Comparison of ENCODE assay signal across 1 cellular context in the genomic region with DNA sequence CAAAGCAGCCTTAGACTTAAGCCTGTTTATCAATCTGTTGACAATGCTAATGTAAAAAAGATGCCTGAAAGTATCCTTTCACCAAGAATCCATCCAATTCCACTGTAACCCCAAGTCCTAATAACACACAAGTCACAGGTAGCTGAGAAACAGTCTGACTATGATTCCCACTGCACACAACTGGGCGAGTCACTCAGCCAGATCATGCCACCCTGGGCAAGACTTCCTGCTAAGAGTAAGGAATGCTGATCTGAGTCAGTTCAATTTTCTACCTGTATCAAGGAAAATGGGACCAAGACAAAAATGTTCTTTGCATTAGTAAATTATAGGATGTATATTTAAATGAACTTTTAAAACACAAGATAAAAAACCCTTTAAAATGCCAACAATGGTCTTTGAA.
TF ChIP-seq lines count a peak whose summit lies in the region.

No MANE protein-coding gene starts in this region.

TF ChIP-seq in SK-N-SH treated with all-trans-retinoic acid at 6 μM for 48 hours, 23 proteins besides CTCF, POLR2A, EP300 and RAD21 (continued from another document):
- TF ChIP-seq ZNF565 (CRISPR knock-in tag; conservative IDR thresholded peaks at IDR 0.05; ENCODE audit: low read depth) (no peak), OSR1 (CRISPR knock-in tag; IDR thresholded peaks at IDR 0.05) (no peak), TCF4 (CRISPR knock-in tag; IDR thresholded peaks at IDR 0.05; ENCODE audit: borderline replicate concordance) (no peak), GLIS3 (CRISPR knock-in tag; IDR thresholded peaks at IDR 0.05) (no peak), ZFP3 (CRISPR knock-in tag; IDR thresholded peaks at IDR 0.05) (no peak), BACH2 (CRISPR knock-in tag; IDR thresholded peaks at IDR 0.05; ENCODE audit: borderline replicate concordance) (no peak), PPARA (CRISPR knock-in tag; IDR thresholded peaks at IDR 0.05; ENCODE audit: borderline replicate concordance) (no peak)
- TF ChIP-seq, protein P1, sequence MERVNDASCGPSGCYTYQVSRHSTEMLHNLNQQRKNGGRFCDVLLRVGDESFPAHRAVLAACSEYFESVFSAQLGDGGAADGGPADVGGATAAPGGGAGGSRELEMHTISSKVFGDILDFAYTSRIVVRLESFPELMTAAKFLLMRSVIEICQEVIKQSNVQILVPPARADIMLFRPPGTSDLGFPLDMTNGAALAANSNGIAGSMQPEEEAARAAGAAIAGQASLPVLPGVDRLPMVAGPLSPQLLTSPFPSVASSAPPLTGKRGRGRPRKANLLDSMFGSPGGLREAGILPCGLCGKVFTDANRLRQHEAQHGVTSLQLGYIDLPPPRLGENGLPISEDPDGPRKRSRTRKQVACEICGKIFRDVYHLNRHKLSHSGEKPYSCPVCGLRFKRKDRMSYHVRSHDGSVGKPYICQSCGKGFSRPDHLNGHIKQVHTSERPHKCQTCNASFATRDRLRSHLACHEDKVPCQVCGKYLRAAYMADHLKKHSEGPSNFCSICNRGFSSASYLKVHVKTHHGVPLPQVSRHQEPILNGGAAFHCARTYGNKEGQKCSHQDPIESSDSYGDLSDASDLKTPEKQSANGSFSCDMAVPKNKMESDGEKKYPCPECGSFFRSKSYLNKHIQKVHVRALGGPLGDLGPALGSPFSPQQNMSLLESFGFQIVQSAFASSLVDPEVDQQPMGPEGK (CRISPR knock-in tag; IDR thresholded peaks at IDR 0.05; ENCODE audit: borderline replicate concordance), result no peak
TF ChIP-seq in SK-N-SH treated with all-trans-retinoic acid at 6 μM for 48 hours: peak in this region for 0.
